Comparison of ENCODE assay signal across 12 cellular contexts in genomic region chr3:145900056-145900829, GRCh38.
A peak's percentile ranks its signal among the peaks of the same experiment; 100 is the strongest.
DNase-seq lines count a peak whose midpoint lies in the region; ATAC-seq and TF ChIP-seq lines count a peak whose summit lies in the region.
"Had no signal": no experiment of that assay in that cellular context is flagged by ENCODE, and none has a peak within 500 bp of the region (broad histone marks: within the 10 kb centered on the region; RNA-seq: fewer than 3 reads in every experiment).

No MANE protein-coding gene starts in this region.

- BruUV-seq in A673 (replicated peaks; lab: Mats Ljungman, UMichigan), result no TSS peak

- DNase-seq in naive thymus-derived CD4-positive, alpha-beta T cell, result no peak
- DNase-seq in NCI-H2196 treated with DMSO at 0.1 percent for 48 hours (lab: John Stamatoyannopoulos, UW; ENCODE audit: unreplicated experiment), result no peak
- DNase-seq in NCI-H748 treated with DMSO at 0.1 percent for 48 hours (lab: John Stamatoyannopoulos, UW), result no peak
- DNase-seq in A673 (ENCODE audit: low spot score), result no peak
- DNase-seq: activated T-cell treated with anti-CD3 and anti-CD28 coated beads, Interleukin-2, amount 50 U/mL, for 1 hour; CD4-positive, CD25-positive, alpha-beta regulatory T cell; NCI-H1694 had no signal

- intact Hi-C loops in naive thymus-derived CD4-positive, alpha-beta T cell (cut with micrococcal nuclease), result no loop called here
- intact Hi-C loops in A673 (cut with micrococcal nuclease; ENCODE audit: unreplicated experiment), result no loop called here

- H3K36me3 ChIP-seq in OCI-LY3 (replicated peaks; ENCODE audit: low read depth, low read length) (no peaks in the 10 kb centered on the region), A673 (ENCODE audit: insufficient read depth, low read length, poor library complexity, severe bottlenecking) (no peaks in the 10 kb centered on the region)
- H3K36me3 ChIP-seq in naive thymus-derived CD4-positive, alpha-beta T cell (ENCODE audit: control insufficient read depth in 2 of 3, insufficient read depth in 3 of 3, low read length in 3 of 3), result no peaks in the 10 kb centered on the region
- H3K36me3 ChIP-seq: breast epithelium had no signal

- H3K4me3 ChIP-seq in OCI-LY3 (ENCODE audit: low read length) (no peak overlapping the region; the same call in 1 of the 2 replicates), A673 (ENCODE audit: low read depth, low read length, poor library complexity, severe bottlenecking) (no peak overlapping the region)
- no peak overlapping the region for H3K4me3 ChIP-seq in naive thymus-derived CD4-positive, alpha-beta T cell (ENCODE audit: low read length)
- H3K4me3 ChIP-seq: breast epithelium had no signal

- H3K9me3 ChIP-seq in OCI-LY3 (ENCODE audit: insufficient read depth, low read length) (no peaks in the 10 kb centered on the region), A673 (ENCODE audit: low read depth, low read length, poor library complexity, severe bottlenecking) (no peaks in the 10 kb centered on the region)
- H3K9me3 ChIP-seq in naive thymus-derived CD4-positive, alpha-beta T cell (ENCODE audit: control insufficient read depth in 2 of 3, low read length in 3 of 3), result no peaks in the 10 kb centered on the region
- H3K9me3 ChIP-seq: breast epithelium had no signal

- H3K27ac ChIP-seq in OCI-LY3 (ENCODE audit: low read length) (peak overlapping the region; percentile 54), A673 (ENCODE audit: low read depth, low read length, poor library complexity, severe bottlenecking) (no peak overlapping the region)
- H3K27ac ChIP-seq in naive thymus-derived CD4-positive, alpha-beta T cell (ENCODE audit: low read depth, low read length), result no peak overlapping the region
- H3K27ac ChIP-seq: breast epithelium had no signal

- H3K27me3 ChIP-seq in OCI-LY3 (ENCODE audit: low read depth, low read length), result no peaks in the 10 kb centered on the region
- no peaks in the 10 kb centered on the region for H3K27me3 ChIP-seq in naive thymus-derived CD4-positive, alpha-beta T cell (ENCODE audit: control insufficient read depth in 2 of 2, insufficient read depth in 2 of 2, low read length in 2 of 2)
- no peaks in the 10 kb centered on the region for H3K27me3 ChIP-seq in A673 (replicated peaks; ENCODE audit: insufficient read depth, low read depth, low read length, poor library complexity)
- H3K27me3 ChIP-seq: breast epithelium had no signal

- H3K4me1 ChIP-seq in OCI-LY3 (ENCODE audit: low read length), result peaks cover 34% of the 10 kb centered on the region
- no peaks in the 10 kb centered on the region for H3K4me1 ChIP-seq in naive thymus-derived CD4-positive, alpha-beta T cell (ENCODE audit: control insufficient read depth in 2 of 2, insufficient read depth in 2 of 2, low read length in 2 of 2)
- H3K4me1 ChIP-seq in A673 (ENCODE audit: insufficient read depth, low read length, poor library complexity, severe bottlenecking), result no peaks in the 10 kb centered on the region
- H3K4me1 ChIP-seq: breast epithelium had no signal

- peak; percentile 80 for ATAC-seq in GM18867 (IDR thresholded peaks at IDR 0.05; ENCODE audit: unreplicated experiment)
- peak; percentile 75 for ATAC-seq in GM21529 (IDR thresholded peaks at IDR 0.05; ENCODE audit: unreplicated experiment)
- ATAC-seq in HG03097 (IDR thresholded peaks at IDR 0.05; ENCODE audit: low FRiP score, unreplicated experiment), result peak; percentile 82
- ATAC-seq in naive thymus-derived CD4-positive, alpha-beta T cell, result no peak

- H3K4me3 Mint-ChIP-seq in naive thymus-derived CD4-positive, alpha-beta T cell, result no peak overlapping the region
- H3K4me3 Mint-ChIP-seq: CD4-positive, CD25-positive, alpha-beta regulatory T cell had no signal

- H3K4me1 Mint-ChIP-seq in naive thymus-derived CD4-positive, alpha-beta T cell, result no peaks in the 10 kb centered on the region
- H3K4me1 Mint-ChIP-seq: CD4-positive, CD25-positive, alpha-beta regulatory T cell had no signal

- peak overlapping the region; percentile 76 for H3K4me2 ChIP-seq in OCI-LY3 (ENCODE audit: low read length)

- H4K20me1 ChIP-seq in OCI-LY3 (ENCODE audit: insufficient read depth, low read length), result no peaks in the 10 kb centered on the region

- POLR2A ChIA-PET in naive thymus-derived CD4-positive, alpha-beta T cell (lab: Charles Lee), result no interaction called here
- POLR2A ChIA-PET in A673 (lab: Charles Lee; ENCODE audit: low non-redundant PET), result no interaction called here

- peak overlapping the region; percentile 2; the same call in 1 of the 2 replicates for H2AFZ ChIP-seq in OCI-LY3 (ENCODE audit: low read depth, low read length)

- H3K36me3 Mint-ChIP-seq in naive thymus-derived CD4-positive, alpha-beta T cell, result no peaks in the 10 kb centered on the region
- H3K36me3 Mint-ChIP-seq: CD4-positive, CD25-positive, alpha-beta regulatory T cell had no signal

- H3K27ac Mint-ChIP-seq in naive thymus-derived CD4-positive, alpha-beta T cell, result no peak overlapping the region
- H3K27ac Mint-ChIP-seq: CD4-positive, CD25-positive, alpha-beta regulatory T cell had no signal

- H3K27me3 Mint-ChIP-seq in naive thymus-derived CD4-positive, alpha-beta T cell, result no peaks in the 10 kb centered on the region
- H3K27me3 Mint-ChIP-seq: CD4-positive, CD25-positive, alpha-beta regulatory T cell had no signal

- peaks cover 0 to 11% (median 0%) of the 10 kb centered on the region in 11 donors for H3K9me3 Mint-ChIP-seq in naive thymus-derived CD4-positive, alpha-beta T cell

- no peak for TF ChIP-seq CTCF in OCI-LY3 (IDR thresholded peaks at IDR 0.05; ENCODE audit: low read depth, low read length)
- no peak for TF ChIP-seq CTCF in A673 (conservative IDR thresholded peaks at IDR 0.05; ENCODE audit: low read depth, low read length)

- CTCF ChIA-PET in naive thymus-derived CD4-positive, alpha-beta T cell (lab: Charles Lee), result no interaction called here
- CTCF ChIA-PET in A673 (lab: Charles Lee), result no interaction called here

- H3K9ac ChIP-seq in OCI-LY3 (ENCODE audit: low read length), result no peak overlapping the region

- H3K79me2 ChIP-seq in OCI-LY3 (ENCODE audit: low read length), result no peaks in the 10 kb centered on the region
